In the genomic region with DNA sequence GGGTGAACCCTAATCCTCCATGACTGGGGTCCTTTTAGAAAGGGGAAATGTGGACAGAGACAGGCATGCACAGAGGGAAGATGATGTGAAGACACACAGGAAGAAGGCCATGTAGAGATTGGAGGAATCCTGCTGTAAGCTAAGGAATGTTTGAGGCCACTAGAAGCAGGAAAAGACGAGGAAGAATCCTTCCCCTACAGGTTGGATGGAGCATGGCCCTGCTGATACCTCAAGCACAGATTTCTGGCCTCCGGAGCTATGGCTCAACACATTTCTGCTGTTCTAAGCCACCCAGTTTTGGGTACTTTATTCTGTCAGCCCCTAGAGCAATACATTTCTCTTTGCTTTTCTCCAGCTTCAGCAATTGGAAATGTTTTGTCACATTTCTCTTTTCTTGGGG, we compare ENCODE assay signal across 13 cellular contexts.
"Had no signal": no experiment of that assay in that cellular context is flagged by ENCODE, and none has a peak within 500 bp of the region (broad histone marks: within the 10 kb centered on the region; RNA-seq: fewer than 3 reads in every experiment).

No MANE protein-coding gene starts in this region.

- H3K27ac Mint-ChIP-seq: effector memory CD8-positive, alpha-beta T cell; naive thymus-derived CD4-positive, alpha-beta T cell; T-helper 2 cell treated with Interferon-gamma antibody and Interleukin-4, amounts not matched to agents 5 μg/mL and 100 μg/mL, for 36 hours had no signal

- H3K36me3 ChIP-seq: upper lobe of right lung had no signal

- H3K4me1 ChIP-seq: upper lobe of right lung had no signal

- H3K4me1 Mint-ChIP-seq: naive thymus-derived CD4-positive, alpha-beta T cell had no signal

- DNase-seq: activated CD4-positive, alpha-beta T cell treated with anti-CD3 and anti-CD28 coated beads, Interleukin-2, amount 50 U/mL, for 48 hours; central memory CD4-positive, alpha-beta T cell; effector memory CD8-positive, alpha-beta T cell; hippocampal formation; naive thymus-derived CD4-positive, alpha-beta T cell; occipital lobe; stimulated activated CD4-positive, alpha-beta T cell treated with anti-CD3 and anti-CD28 coated beads, Interleukin-2, amount 100 ng/mL, for 48 hours; stimulated activated naive CD8-positive, alpha-beta T cell treated with anti-CD3 and anti-CD28 coated beads, Interleukin-15, Interleukin-2, amounts not matched to agents 100 U/mL and 50 U/mL, for 24 hours; SW 1271; upper lobe of right lung had no signal

- H3K4me3 Mint-ChIP-seq: effector memory CD8-positive, alpha-beta T cell; naive thymus-derived CD4-positive, alpha-beta T cell; T-helper 2 cell treated with Interferon-gamma antibody and Interleukin-4, amounts not matched to agents 5 μg/mL and 100 μg/mL, for 36 hours had no signal

- H3K4me3 ChIP-seq: lung, upper lobe of right lung had no signal

- H3K9me3 ChIP-seq: upper lobe of right lung had no signal

- H3K27ac ChIP-seq: upper lobe of right lung had no signal

- ATAC-seq: activated CD4-positive, CD25-positive, alpha-beta regulatory T cell treated with anti-CD3 and anti-CD28 coated beads, Interleukin-2, amount 50 U/mL, for 24 hours; effector memory CD8-positive, alpha-beta T cell; naive thymus-derived CD4-positive, alpha-beta T cell; stimulated activated naive CD8-positive, alpha-beta T cell treated with anti-CD3 and anti-CD28 coated beads, Interleukin-15, Interleukin-2, amounts not matched to agents 100 U/mL and 50 U/mL, for 24 hours; upper lobe of right lung had no signal
